1 cellular context compared by ENCODE assay signal in the genomic region with DNA sequence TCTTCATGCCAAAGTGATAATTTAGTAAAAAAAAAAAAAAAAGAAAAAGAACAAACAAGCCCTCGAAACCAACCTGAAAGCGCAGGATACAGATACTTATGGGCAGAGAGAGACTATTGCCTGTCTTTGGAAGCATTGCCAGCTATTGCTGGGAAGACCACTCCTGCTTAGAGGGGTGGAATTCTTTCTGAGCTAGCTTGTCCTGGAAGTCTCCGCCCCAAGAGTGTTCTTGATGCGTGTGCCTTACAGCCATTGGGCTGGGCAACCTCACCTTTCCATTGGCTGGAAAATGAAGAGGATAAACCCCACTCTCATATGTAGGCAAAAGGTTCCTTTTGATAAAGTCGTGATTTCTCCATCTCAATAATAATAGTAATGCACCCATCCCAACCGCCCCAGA.
TF ChIP-seq lines count a peak whose summit lies in the region.

No MANE protein-coding gene starts in this region.

TF ChIP-seq in GM23338, 12 proteins besides CTCF, POLR2A, EP300 and RAD21 (continued from another document):
- TF ChIP-seq, protein P1, sequence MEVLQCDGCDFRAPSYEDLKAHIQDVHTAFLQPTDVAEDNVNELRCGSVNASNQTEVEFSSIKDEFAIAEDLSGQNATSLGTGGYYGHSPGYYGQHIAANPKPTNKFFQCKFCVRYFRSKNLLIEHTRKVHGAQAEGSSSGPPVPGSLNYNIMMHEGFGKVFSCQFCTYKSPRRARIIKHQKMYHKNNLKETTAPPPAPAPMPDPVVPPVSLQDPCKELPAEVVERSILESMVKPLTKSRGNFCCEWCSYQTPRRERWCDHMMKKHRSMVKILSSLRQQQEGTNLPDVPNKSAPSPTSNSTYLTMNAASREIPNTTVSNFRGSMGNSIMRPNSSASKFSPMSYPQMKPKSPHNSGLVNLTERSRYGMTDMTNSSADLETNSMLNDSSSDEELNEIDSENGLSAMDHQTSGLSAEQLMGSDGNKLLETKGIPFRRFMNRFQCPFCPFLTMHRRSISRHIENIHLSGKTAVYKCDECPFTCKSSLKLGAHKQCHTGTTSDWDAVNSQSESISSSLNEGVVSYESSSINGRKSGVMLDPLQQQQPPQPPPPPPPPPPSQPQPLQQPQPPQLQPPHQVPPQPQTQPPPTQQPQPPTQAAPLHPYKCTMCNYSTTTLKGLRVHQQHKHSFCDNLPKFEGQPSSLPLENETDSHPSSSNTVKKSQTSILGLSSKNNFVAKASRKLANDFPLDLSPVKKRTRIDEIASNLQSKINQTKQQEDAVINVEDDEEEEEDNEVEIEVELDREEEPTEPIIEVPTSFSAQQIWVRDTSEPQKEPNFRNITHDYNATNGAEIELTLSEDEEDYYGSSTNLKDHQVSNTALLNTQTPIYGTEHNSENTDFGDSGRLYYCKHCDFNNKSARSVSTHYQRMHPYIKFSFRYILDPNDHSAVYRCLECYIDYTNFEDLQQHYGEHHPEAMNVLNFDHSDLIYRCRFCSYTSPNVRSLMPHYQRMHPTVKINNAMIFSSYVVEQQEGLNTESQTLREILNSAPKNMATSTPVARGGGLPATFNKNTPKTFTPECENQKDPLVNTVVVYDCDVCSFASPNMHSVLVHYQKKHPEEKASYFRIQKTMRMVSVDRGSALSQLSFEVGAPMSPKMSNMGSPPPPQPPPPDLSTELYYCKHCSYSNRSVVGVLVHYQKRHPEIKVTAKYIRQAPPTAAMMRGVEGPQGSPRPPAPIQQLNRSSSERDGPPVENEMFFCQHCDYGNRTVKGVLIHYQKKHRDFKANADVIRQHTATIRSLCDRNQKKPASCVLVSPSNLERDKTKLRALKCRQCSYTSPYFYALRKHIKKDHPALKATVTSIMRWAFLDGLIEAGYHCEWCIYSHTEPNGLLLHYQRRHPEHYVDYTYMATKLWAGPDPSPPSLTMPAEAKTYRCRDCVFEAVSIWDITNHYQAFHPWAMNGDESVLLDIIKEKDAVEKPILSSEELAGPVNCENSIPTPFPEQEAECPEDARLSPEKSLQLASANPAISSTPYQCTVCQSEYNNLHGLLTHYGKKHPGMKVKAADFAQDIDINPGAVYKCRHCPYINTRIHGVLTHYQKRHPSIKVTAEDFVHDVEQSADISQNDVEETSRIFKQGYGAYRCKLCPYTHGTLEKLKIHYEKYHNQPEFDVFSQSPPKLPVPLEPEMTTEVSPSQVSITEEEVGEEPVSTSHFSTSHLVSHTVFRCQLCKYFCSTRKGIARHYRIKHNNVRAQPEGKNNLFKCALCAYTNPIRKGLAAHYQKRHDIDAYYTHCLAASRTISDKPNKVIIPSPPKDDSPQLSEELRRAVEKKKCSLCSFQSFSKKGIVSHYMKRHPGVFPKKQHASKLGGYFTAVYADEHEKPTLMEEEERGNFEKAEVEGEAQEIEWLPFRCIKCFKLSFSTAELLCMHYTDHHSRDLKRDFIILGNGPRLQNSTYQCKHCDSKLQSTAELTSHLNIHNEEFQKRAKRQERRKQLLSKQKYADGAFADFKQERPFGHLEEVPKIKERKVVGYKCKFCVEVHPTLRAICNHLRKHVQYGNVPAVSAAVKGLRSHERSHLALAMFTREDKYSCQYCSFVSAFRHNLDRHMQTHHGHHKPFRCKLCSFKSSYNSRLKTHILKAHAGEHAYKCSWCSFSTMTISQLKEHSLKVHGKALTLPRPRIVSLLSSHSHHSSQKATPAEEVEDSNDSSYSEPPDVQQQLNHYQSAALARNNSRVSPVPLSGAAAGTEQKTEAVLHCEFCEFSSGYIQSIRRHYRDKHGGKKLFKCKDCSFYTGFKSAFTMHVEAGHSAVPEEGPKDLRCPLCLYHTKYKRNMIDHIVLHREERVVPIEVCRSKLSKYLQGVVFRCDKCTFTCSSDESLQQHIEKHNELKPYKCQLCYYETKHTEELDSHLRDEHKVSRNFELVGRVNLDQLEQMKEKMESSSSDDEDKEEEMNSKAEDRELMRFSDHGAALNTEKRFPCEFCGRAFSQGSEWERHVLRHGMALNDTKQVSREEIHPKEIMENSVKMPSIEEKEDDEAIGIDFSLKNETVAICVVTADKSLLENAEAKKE (CRISPR knock-in tag; IDR thresholded peaks at IDR 0.05): no peak
- no peak for TF ChIP-seq STAT1 (IDR thresholded peaks at IDR 0.05; ENCODE audit: unreplicated experiment)
